Comparison of ENCODE assay signal across 8 cellular contexts in genomic region chr16:27779719-27780161, GRCh38.
DNase-seq lines count a peak whose midpoint lies in the region; ATAC-seq, FAIRE-seq and TF ChIP-seq lines count a peak whose summit lies in the region.

No MANE protein-coding gene starts in this region.

- H3K9me3 ChIP-seq in BE2C (no peaks in the 10 kb centered on the region), mesenchymal stem cell (ENCODE audit: control insufficient read depth, low read length) (no peaks in the 10 kb centered on the region)

- no peak for FAIRE-seq in H54 (lab: Jason Lieb, UNC)

- H3K4me1 ChIP-seq in BE2C (no peaks in the 10 kb centered on the region), mesenchymal stem cell (ENCODE audit: control insufficient read depth, insufficient read depth, low read depth, low read length) (peaks cover 11% of the 10 kb centered on the region)

- no peak overlapping the region for H3K18ac ChIP-seq in mesenchymal stem cell (ENCODE audit: low read depth in 1 of 2, low read length in 2 of 2)

- no peak overlapping the region for H3K14ac ChIP-seq in mesenchymal stem cell (ENCODE audit: low read length in 2 of 2)

- no peak overlapping the region for H3K27ac ChIP-seq in mesenchymal stem cell (ENCODE audit: low read length, poor library complexity, severe bottlenecking)

- H3K23ac ChIP-seq in mesenchymal stem cell (ENCODE audit: low read length in 2 of 2): no peak overlapping the region

- no peaks in the 10 kb centered on the region for H3K79me1 ChIP-seq in mesenchymal stem cell (replicated peaks; ENCODE audit: low read length, poor library complexity, severe bottlenecking)

- H3K4ac ChIP-seq in mesenchymal stem cell (ENCODE audit: low read depth in 1 of 2, low read length in 2 of 2): no peak overlapping the region

- TF ChIP-seq CTCF in BE2C (IDR thresholded peaks at IDR 0.05; ENCODE audit: low read depth, low read length) (peak; percentile 78), choroid plexus epithelial cell (conservative IDR thresholded peaks at IDR 0.05; ENCODE audit: low read depth, low read length) (peak; percentile 77), GM20000 (IDR thresholded peaks at IDR 0.05; ENCODE audit: extremely low read depth, missing control alignments) (no peak)

- no peak for TF ChIP-seq POLR2A in H54 (IDR thresholded peaks at IDR 0.05; ENCODE audit: low read depth, low read length)

- H2AFZ ChIP-seq in mesenchymal stem cell (ENCODE audit: low read depth, low read length): no peak overlapping the region

- H2BK15ac ChIP-seq in mesenchymal stem cell (ENCODE audit: low read depth, poor library complexity, severe bottlenecking): no peak overlapping the region

- 87% methylated on average over 21 of the region's 21 CpGs for WGBS in mesenchymal stem cell

- H4K91ac ChIP-seq in mesenchymal stem cell (ENCODE audit: low read length): no peak overlapping the region

- DNase-seq in BE2C (peak; percentile 76), NCI-H2029 treated with DMSO at 0.1 percent for 48 hours (lab: John Stamatoyannopoulos, UW) (peak; percentile 6), choroid plexus epithelial cell (ENCODE audit: low read depth) (peak; percentile 75), mesenchymal stem cell (no peak), GM20000 (ENCODE audit: low spot score) (no peak), A172 (ENCODE audit: low spot score) (no peak), H54 (ENCODE audit: insufficient read length, low spot score) (no peak)

- no peak overlapping the region for H2BK5ac ChIP-seq in mesenchymal stem cell (ENCODE audit: low read depth, low read length, poor library complexity, severe bottlenecking)

- no peak overlapping the region for H2BK120ac ChIP-seq in mesenchymal stem cell (ENCODE audit: low read depth, low read length)

- ATAC-seq in HG03439 (IDR thresholded peaks at IDR 0.05; ENCODE audit: unreplicated experiment): no peak

- no peak overlapping the region for H2AK5ac ChIP-seq in mesenchymal stem cell (ENCODE audit: low read length, severe bottlenecking)

- no peak overlapping the region for H3K4me2 ChIP-seq in mesenchymal stem cell (ENCODE audit: low read length, poor library complexity, severe bottlenecking)

- H3K4me3 ChIP-seq in BE2C (ENCODE audit: low read depth, low read length) (peak overlapping the region; percentile 16; the same call in 1 of the 2 replicates), choroid plexus epithelial cell (ENCODE audit: low read depth, low read length) (no peak overlapping the region), mesenchymal stem cell (ENCODE audit: insufficient read depth in 1 of 2, low read depth in 1 of 2, low read length in 2 of 2) (no peak overlapping the region)

- H3K36me3 ChIP-seq in BE2C (no peaks in the 10 kb centered on the region), mesenchymal stem cell (ENCODE audit: control insufficient read depth in 1 of 2, insufficient read depth in 2 of 2, low read depth in 1 of 2, low read length in 2 of 2) (peaks cover 3 to 36% of the 10 kb centered on the region in 2 experiments)

- no peak overlapping the region for H2BK12ac ChIP-seq in mesenchymal stem cell (ENCODE audit: low read length in 2 of 2)

- H3K27me3 ChIP-seq in BE2C: no peaks in the 10 kb centered on the region
- peaks cover 0 to 3% of the 10 kb centered on the region in 2 experiments for H3K27me3 ChIP-seq in mesenchymal stem cell (ENCODE audit: control insufficient read depth in 1 of 2, insufficient read depth in 1 of 2, low read length in 2 of 2)

- no peak overlapping the region for H4K8ac ChIP-seq in mesenchymal stem cell (ENCODE audit: low read length)

- peak overlapping the region; percentile 29 for H3K9ac ChIP-seq in mesenchymal stem cell (ENCODE audit: low read length)

Comparison
In these comparisons a context has a peak if more than half of its experiments do, and no peak if none do; other contexts are left out.
1. DNase-seq: peak in BE2C (single experiment), NCI-H2029 treated with DMSO at 0.1 percent for 48 hours (single experiment) and choroid plexus epithelial cell (single experiment); none in mesenchymal stem cell (single experiment), GM20000 (single experiment), A172 (single experiment) and H54 (single experiment).